In genomic region chr1:176799327-176799726, GRCh38 we compare ENCODE assay signal across 2 cellular contexts.
TF ChIP-seq lines count a peak whose summit lies in the region.

No MANE protein-coding gene starts in this region.

TF ChIP-seq in IMR-90, 13 proteins besides CTCF, POLR2A, EP300 and RAD21:
- TF ChIP-seq FOS (IDR thresholded peaks at IDR 0.05; ENCODE audit: low read depth, low read length) (no peak), BHLHE40 (IDR thresholded peaks at IDR 0.05; ENCODE audit: low read depth, low read length) (no peak), RFX5 (IDR thresholded peaks at IDR 0.05; ENCODE audit: low read depth, low read length) (no peak), SMC3 (IDR thresholded peaks at IDR 0.05; ENCODE audit: low read depth, low read length) (no peak)

TF ChIP-seq in K562, 482 proteins besides CTCF, POLR2A, EP300 and RAD21:
- TF ChIP-seq ZNF408 (CRISPR knock-in tag; IDR thresholded peaks at IDR 0.05; ENCODE audit: low read depth), result no peak
- no peak for TF ChIP-seq NFE2L1 (tag; IDR thresholded peaks at IDR 0.05; ENCODE audit: borderline replicate concordance, low read depth)
- TF ChIP-seq ZNF707 (CRISPR knock-in tag; conservative IDR thresholded peaks at IDR 0.05), result no peak
- TF ChIP-seq CBFA2T2 (conservative IDR thresholded peaks at IDR 0.05), result no peak
- no peak for TF ChIP-seq VEZF1 (CRISPR knock-in tag; IDR thresholded peaks at IDR 0.05)
- TF ChIP-seq MYC (IDR thresholded peaks at IDR 0.05; ENCODE audit: low read depth, low read length), result no peak
- TF ChIP-seq MYC (CRISPR knock-in tag; IDR thresholded peaks at IDR 0.05; ENCODE audit: borderline replicate concordance, low read depth), result no peak
- TF ChIP-seq SNAPC5 (CRISPR knock-in tag; IDR thresholded peaks at IDR 0.05), result no peak
